In the genomic region with DNA sequence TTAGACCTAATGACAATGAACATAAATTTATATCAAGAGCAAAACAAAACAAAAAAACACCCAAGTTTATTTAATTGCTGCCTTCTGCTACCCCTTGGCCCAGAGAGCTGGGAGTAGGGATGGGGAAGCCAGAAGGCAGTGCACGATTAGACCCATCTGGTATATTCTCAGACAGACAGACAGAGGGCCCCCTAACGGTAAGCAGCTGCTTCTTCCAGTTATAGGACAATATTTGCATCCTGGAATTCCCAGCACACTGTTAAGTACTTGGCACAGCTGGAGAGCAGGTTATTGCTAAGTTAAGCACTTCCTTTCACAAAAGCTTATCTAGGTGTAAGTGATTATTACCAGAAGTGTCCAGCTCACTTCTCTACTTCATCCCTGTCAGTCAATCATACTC, we compare ENCODE assay signal across 8 cellular contexts. TPM values are rescaled to one million over a fixed set of nuclear protein-coding genes. Genes with fewer than 3 reads are reported as not detected.
DNase-seq lines count a peak whose midpoint lies in the region; ATAC-seq, FAIRE-seq and TF ChIP-seq lines count a peak whose summit lies in the region.

No MANE protein-coding gene starts in this region.

- no peak for ATAC-seq in HG02884 (IDR thresholded peaks at IDR 0.05; ENCODE audit: unreplicated experiment)
- ATAC-seq in GM19324 (IDR thresholded peaks at IDR 0.05; ENCODE audit: low FRiP score, unreplicated experiment) = no peak
- ATAC-seq in activated CD8-positive, alpha-beta T cell treated with anti-CD3 and anti-CD28 coated beads, Interleukin-2, amount 10 ng/mL, durations not matched to agents 7 days and 5 days = no peak

- peak; percentile 65 for TF ChIP-seq CTCF in D721Med (IDR thresholded peaks at IDR 0.05; ENCODE audit: insufficient read depth, missing control alignments)
- TF ChIP-seq CTCF in WERI-Rb-1 (IDR thresholded peaks at IDR 0.05; ENCODE audit: low read depth, low read length) = peak; percentile 62

- no peak overlapping the region for H3K27ac ChIP-seq in WERI-Rb-1

- CTCF ChIA-PET in activated CD8-positive, alpha-beta T cell treated with anti-CD3 and anti-CD28 coated beads, Interleukin-2, amount 10 ng/mL, durations not matched to agents 7 days and 5 days (lab: Charles Lee) = interaction anchor here (0.6 to 1.9 kb wide), 5 partner anchors 12 to 1615 kb away, joined by 3 to 8 read pairs (median 3); no protein-coding TSS in a partner anchor

- POLR2A ChIA-PET in activated CD8-positive, alpha-beta T cell treated with anti-CD3 and anti-CD28 coated beads, Interleukin-2, amount 10 ng/mL, durations not matched to agents 7 days and 5 days (lab: Charles Lee) = interaction anchor here (1.6 kb wide), 1 partner anchor 66 kb away, joined by 4 read pairs; the partner anchor contains the start of gene VPS13C

- H3K27ac Mint-ChIP-seq in activated CD8-positive, alpha-beta T cell treated with anti-CD3 and anti-CD28 coated beads, Interleukin-2, amount 10 ng/mL, durations not matched to agents 7 days and 5 days = no peak overlapping the region

- FAIRE-seq in D721Med (lab: Jason Lieb, UNC) = no peak

- no peak overlapping the region for H3K4me3 Mint-ChIP-seq in activated CD8-positive, alpha-beta T cell treated with anti-CD3 and anti-CD28 coated beads, Interleukin-2, amount 10 ng/mL, durations not matched to agents 7 days and 5 days

- DNase-seq in D721Med (ENCODE audit: insufficient read length, low spot score) = no peak
- DNase-seq in NCI-H146 (lab: John Stamatoyannopoulos, UW) = peak; percentile 77
- DNase-seq in WERI-Rb-1 = peak; percentile 62
- peak; percentile 58 for DNase-seq in left kidney (ENCODE audit: low read depth, low spot score)
- DNase-seq in foreskin melanocyte = no peak
- DNase-seq in activated CD8-positive, alpha-beta T cell treated with anti-CD3 and anti-CD28 coated beads, Interleukin-2, amount 10 ng/mL, durations not matched to agents 7 days and 5 days = no peak

- H3K9me3 Mint-ChIP-seq in activated CD8-positive, alpha-beta T cell treated with anti-CD3 and anti-CD28 coated beads, Interleukin-2, amount 10 ng/mL, durations not matched to agents 7 days and 5 days (ENCODE audit: insufficient read depth) = no peaks in the 10 kb centered on the region

- no peaks in the 10 kb centered on the region for H3K36me3 ChIP-seq in WERI-Rb-1

- no peaks in the 10 kb centered on the region for H3K27me3 ChIP-seq in WERI-Rb-1 (ENCODE audit: insufficient read depth, low read depth, severe bottlenecking)

- peaks cover 9% of the 10 kb centered on the region for H3K27me3 Mint-ChIP-seq in activated CD8-positive, alpha-beta T cell treated with anti-CD3 and anti-CD28 coated beads, Interleukin-2, amount 10 ng/mL, durations not matched to agents 7 days and 5 days (ENCODE audit: low read depth)

- no peaks in the 10 kb centered on the region for H3K36me3 Mint-ChIP-seq in activated CD8-positive, alpha-beta T cell treated with anti-CD3 and anti-CD28 coated beads, Interleukin-2, amount 10 ng/mL, durations not matched to agents 7 days and 5 days (ENCODE audit: low read depth)

- H3K4me3 ChIP-seq in WERI-Rb-1 (ENCODE audit: low read depth, low read length) = no peak overlapping the region

- H3K4me1 Mint-ChIP-seq in activated CD8-positive, alpha-beta T cell treated with anti-CD3 and anti-CD28 coated beads, Interleukin-2, amount 10 ng/mL, durations not matched to agents 7 days and 5 days (ENCODE audit: low read depth) = peaks cover 41% of the 10 kb centered on the region

- H3K9me3 ChIP-seq in WERI-Rb-1 (ENCODE audit: severe bottlenecking) = no peaks in the 10 kb centered on the region

RNA-seq across cellular contexts. Expression of gene C2CD4B, which starts 39.3 kb away (rescaled TPM):
- not detected for total RNA-seq in activated CD8-positive, alpha-beta T cell treated with anti-CD3 and anti-CD28 coated beads, Interleukin-2, amount 10 ng/mL, durations not matched to agents 7 days and 5 days

RNA-seq across cellular contexts. Expression of gene C2CD4A, which starts 59.0 kb away (rescaled TPM):
- not detected for total RNA-seq in activated CD8-positive, alpha-beta T cell treated with anti-CD3 and anti-CD28 coated beads, Interleukin-2, amount 10 ng/mL, durations not matched to agents 7 days and 5 days

Comparison
In these comparisons a context has a peak if more than half of its experiments do, and no peak if none do; other contexts are left out.
1. DNase-seq: peak in NCI-H146 (single experiment), WERI-Rb-1 (single experiment) and left kidney (single experiment); none in D721Med (single experiment), foreskin melanocyte (single experiment) and activated CD8-positive, alpha-beta T cell treated with anti-CD3 and anti-CD28 coated beads, Interleukin-2, amount 10 ng/mL, durations not matched to agents 7 days and 5 days (single experiment).